14 cellular contexts compared by ENCODE assay signal in the genomic region with DNA sequence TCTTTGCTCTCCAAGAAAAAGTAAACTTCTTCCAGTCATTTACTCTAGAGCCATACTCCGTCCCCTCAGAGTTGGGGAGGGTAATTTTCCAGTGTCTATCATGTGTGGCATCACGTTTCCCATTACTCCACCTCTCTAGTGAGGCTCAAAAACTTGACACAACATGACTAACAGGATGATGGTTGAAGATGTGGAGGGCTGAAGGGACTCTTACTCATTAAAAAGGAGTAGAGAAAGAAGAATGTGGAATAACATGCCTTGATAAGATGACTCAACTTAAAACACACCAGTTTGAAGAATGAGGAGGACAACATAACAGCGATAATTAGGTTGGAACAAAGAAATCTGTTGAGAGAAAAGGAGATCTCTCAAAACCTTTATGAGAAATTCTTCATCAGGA.
A peak's percentile ranks its signal among the peaks of the same experiment; 100 is the strongest.
DNase-seq lines count a peak whose midpoint lies in the region; ATAC-seq and TF ChIP-seq lines count a peak whose summit lies in the region.
"Had no signal": no experiment of that assay in that cellular context is flagged by ENCODE, and none has a peak within 500 bp of the region (broad histone marks: within the 10 kb centered on the region; RNA-seq: fewer than 3 reads in every experiment).

No MANE protein-coding gene starts in this region.

- H3K27me3 ChIP-seq in brain microvascular endothelial cell (replicated peaks), result no peaks in the 10 kb centered on the region
- H3K27me3 ChIP-seq: heart right ventricle had no signal

- DNase-seq in AG08395 (ENCODE audit: low spot score) (peak; percentile 64), HT1080 (ENCODE audit: low read depth) (peak; percentile 95), brain microvascular endothelial cell (peak; percentile 74), kidney tubule cell (ENCODE audit: low spot score) (peak; percentile 35), anterior cingulate cortex (lab: John Stamatoyannopoulos, UW) (no peak)
- DNase-seq in activated CD4-positive, alpha-beta T cell treated with anti-CD3 and anti-CD28 coated beads, Interleukin-2, amount 50 U/mL, for 1 hour, result no peak
- DNase-seq: activated CD4-positive, alpha-beta memory T cell treated with anti-CD3 and anti-CD28 coated beads, Interleukin-2, amount 10 ng/mL, durations not matched to agents 7 days and 5 days; activated naive CD4-positive, alpha-beta T cell; GDM1; heart right ventricle; Kasumi-1; OCI-M1 had no signal

- H3K27ac ChIP-seq in brain microvascular endothelial cell, result peak overlapping the region; percentile 87
- H3K27ac ChIP-seq: heart right ventricle had no signal

- no peaks in the 10 kb centered on the region for H3K36me3 ChIP-seq in brain microvascular endothelial cell (replicated peaks)
- H3K36me3 ChIP-seq: heart right ventricle had no signal

- TF ChIP-seq CTCF in brain microvascular endothelial cell (IDR thresholded peaks at IDR 0.05; ENCODE audit: low read depth, low read length, missing control alignments), result no peak

- in situ Hi-C loops in brain microvascular endothelial cell (cut with HindIII; ENCODE audit: low pct_ligation_motif_present, low sequenced_read_pairs), result no loop called here

- ATAC-seq in GM18498 (IDR thresholded peaks at IDR 0.05; ENCODE audit: unreplicated experiment) (no peak), GM21526 (IDR thresholded peaks at IDR 0.05; ENCODE audit: low FRiP score, unreplicated experiment) (no peak)
- ATAC-seq: heart right ventricle had no signal

- H3K4me3 ChIP-seq in brain microvascular endothelial cell (ENCODE audit: low read depth, low read length), result no peak overlapping the region
- H3K4me3 ChIP-seq: heart right ventricle had no signal

Comparison
In these comparisons a context has a peak if more than half of its experiments do, and no peak if none do; other contexts are left out.
1. DNase-seq: peak in AG08395 (single experiment), HT1080 (single experiment), brain microvascular endothelial cell (single experiment) and kidney tubule cell (single experiment); none in anterior cingulate cortex (0 of 58) and activated CD4-positive, alpha-beta T cell treated with anti-CD3 and anti-CD28 coated beads, Interleukin-2, amount 50 U/mL, for 1 hour (single experiment).